38 cellular contexts compared by ENCODE assay signal in the genomic region with DNA sequence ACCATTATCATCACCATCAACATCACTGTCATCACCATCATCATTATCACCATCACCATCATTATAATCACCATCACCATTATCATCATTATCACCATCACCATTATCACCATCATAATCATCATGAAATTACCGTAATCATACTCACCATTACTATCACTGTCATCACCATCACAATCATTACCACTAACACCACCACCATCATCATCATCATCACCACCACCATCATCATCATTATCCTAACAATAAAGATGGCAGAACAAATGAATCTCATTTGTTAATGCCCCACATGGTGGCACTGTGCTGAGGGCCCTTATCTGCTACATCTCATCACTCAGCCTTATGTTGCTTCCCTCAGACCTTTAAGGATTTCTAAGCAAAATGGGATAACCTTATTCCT. TPM values are rescaled to one million over a fixed set of nuclear protein-coding genes. Genes with fewer than 3 reads are reported as not detected.
"Had no signal": no experiment of that assay in that cellular context is flagged by ENCODE, and none has a peak within 500 bp of the region (broad histone marks: within the 10 kb centered on the region; RNA-seq: fewer than 3 reads in every experiment).

No MANE protein-coding gene starts in this region.

- H3K4me1 Mint-ChIP-seq: activated CD4-positive, alpha-beta T cell treated with anti-CD3 and anti-CD28 coated beads, Interleukin-2, amount 10 ng/mL, durations not matched to agents 24 days and 14 days; activated naive CD4-positive, alpha-beta T cell treated with anti-CD3 and anti-CD28 coated beads, Interleukin-2, amount 10 ng/mL, durations not matched to agents 7 days and 5 days; activated naive CD4-positive, alpha-beta T cell treated with anti-CD3 and anti-CD28 coated beads, Interleukin-2, amount 50 U/mL, for 24 hours; activated naive CD8-positive, alpha-beta T cell treated with anti-CD3 and anti-CD28 coated beads, Interleukin-2, amount 50 U/mL, for 24 hours; brain; central memory CD8-positive, alpha-beta T cell had no signal

- H3K4me1 ChIP-seq: ascending aorta had no signal

- H3K36me3 ChIP-seq: ascending aorta, cardiac muscle cell had no signal

- H3K36me3 Mint-ChIP-seq: activated naive CD4-positive, alpha-beta T cell treated with anti-CD3 and anti-CD28 coated beads, Interleukin-2, amount 10 ng/mL, durations not matched to agents 7 days and 5 days; activated naive CD8-positive, alpha-beta T cell treated with anti-CD3 and anti-CD28 coated beads, Interleukin-2, amount 10 ng/mL, durations not matched to agents 7 days and 5 days had no signal

- H3K4me3 ChIP-seq: ascending aorta, cardiac muscle cell had no signal

- ATAC-seq: activated CD8-positive, alpha-beta memory T cell treated with anti-CD3 and anti-CD28 coated beads, Interleukin-2, amount 10 ng/mL, durations not matched to agents 7 days and 5 days; activated CD8-positive, alpha-beta T cell treated with anti-CD3 and anti-CD28 coated beads for 36 hours; activated naive CD8-positive, alpha-beta T cell treated with anti-CD3 and anti-CD28 coated beads, Interleukin-2, amount 50 U/mL, for 24 hours had no signal

- H3K9me3 Mint-ChIP-seq: activated naive CD4-positive, alpha-beta T cell treated with anti-CD3 and anti-CD28 coated beads, Interleukin-2, amount 50 U/mL, for 24 hours had no signal

- H3K27me3 Mint-ChIP-seq: activated B cell treated with CpG ODN at 0.5 μM for 24 hours; activated CD4-positive, alpha-beta memory T cell treated with anti-CD3 and anti-CD28 coated beads for 36 hours; activated CD4-positive, alpha-beta T cell treated with anti-CD3 and anti-CD28 coated beads, Interleukin-2, amount 10 ng/mL, durations not matched to agents 24 days and 14 days; activated CD8-positive, alpha-beta T cell treated with anti-CD3 and anti-CD28 coated beads for 36 hours; activated naive CD4-positive, alpha-beta T cell treated with anti-CD3 and anti-CD28 coated beads, Interleukin-2, amount 50 U/mL, for 24 hours; activated naive CD8-positive, alpha-beta T cell; activated naive CD8-positive, alpha-beta T cell treated with anti-CD3 and anti-CD28 coated beads, Interleukin-2, amount 10 ng/mL, durations not matched to agents 7 days and 5 days; activated T-cell treated with anti-CD3 and anti-CD28 coated beads, Interleukin-2, amount 50 U/mL, for 24 hours; central memory CD8-positive, alpha-beta T cell had no signal

- H3K4me3 Mint-ChIP-seq: activated B cell treated with CpG ODN at 0.5 μM for 24 hours; activated CD4-positive, alpha-beta memory T cell treated with anti-CD3 and anti-CD28 coated beads for 36 hours; activated CD4-positive, alpha-beta T cell treated with anti-CD3 and anti-CD28 coated beads, Interleukin-2, amount 10 ng/mL, durations not matched to agents 24 days and 14 days; activated CD8-positive, alpha-beta memory T cell treated with anti-CD3 and anti-CD28 coated beads, Interleukin-2, amount 10 ng/mL, durations not matched to agents 7 days and 5 days; activated CD8-positive, alpha-beta T cell treated with anti-CD3 and anti-CD28 coated beads for 36 hours; activated naive CD4-positive, alpha-beta T cell treated with anti-CD3 and anti-CD28 coated beads, Interleukin-2, amount 10 ng/mL, durations not matched to agents 7 days and 5 days; activated naive CD4-positive, alpha-beta T cell treated with anti-CD3 and anti-CD28 coated beads, Interleukin-2, amount 50 U/mL, for 24 hours; activated naive CD8-positive, alpha-beta T cell; activated naive CD8-positive, alpha-beta T cell treated with anti-CD3 and anti-CD28 coated beads, Interleukin-2, amount 10 ng/mL, durations not matched to agents 7 days and 5 days; activated naive CD8-positive, alpha-beta T cell treated with anti-CD3 and anti-CD28 coated beads, Interleukin-2, amount 50 U/mL, for 24 hours; activated T-cell treated with anti-CD3 and anti-CD28 coated beads, Interleukin-2, amount 50 U/mL, for 24 hours; brain; central memory CD8-positive, alpha-beta T cell; T-helper 1 cell treated with Interleukin-12 subunit alpha and Interleukin-12 subunit beta and Interleukin-4 antibody, amounts not matched to agents 30 μg/mL and 1 μg/mL, for 36 hours; T-helper 2 cell treated with Interferon-gamma antibody and Interleukin-4, amounts not matched to agents 5 μg/mL and 100 μg/mL, for 36 hours had no signal

- H3K27ac ChIP-seq: ascending aorta, cardiac muscle cell, VCaP had no signal

- DNase-seq: activated B cell treated with CpG ODN at 0.5 μM for 24 hours; activated CD4-positive, alpha-beta memory T cell treated with anti-CD3 and anti-CD28 coated beads for 36 hours; activated CD4-positive, alpha-beta T cell treated with anti-CD3 and anti-CD28 coated beads for 4 hours; activated CD4-positive, alpha-beta T cell treated with anti-CD3 and anti-CD28 coated beads, Interleukin-2, amount 10 ng/mL, durations not matched to agents 24 days and 14 days; activated CD4-positive, alpha-beta T cell treated with anti-CD3 and anti-CD28 coated beads, Interleukin-2, amount 50 U/mL, for 1 hour; activated CD4-positive, alpha-beta T cell treated with anti-CD3 and anti-CD28 coated beads, Interleukin-2, amount 50 U/mL, for 4 hours; activated CD4-positive, CD25-positive, alpha-beta regulatory T cell treated with anti-CD3 and anti-CD28 coated beads, Interleukin-2, amount 50 U/mL, for 72 hours; activated CD8-positive, alpha-beta memory T cell treated with anti-CD3 and anti-CD28 coated beads, Interleukin-2, amount 10 ng/mL, durations not matched to agents 7 days and 5 days; activated CD8-positive, alpha-beta memory T cell treated with anti-CD3 and anti-CD28 coated beads, Interleukin-2, amount 50 U/mL, for 48 hours; activated CD8-positive, alpha-beta T cell treated with anti-CD3 and anti-CD28 coated beads for 36 hours; activated effector memory CD4-positive, alpha-beta T cell treated with Interleukin-2 at 50 U/mL for 16 hours; activated gamma-delta T cell; activated naive CD4-positive, alpha-beta T cell treated with anti-CD3 and anti-CD28 coated beads, Interleukin-2, amount 10 ng/mL, durations not matched to agents 7 days and 5 days; activated naive CD4-positive, alpha-beta T cell treated with Interleukin-2 at 50 U/mL for 16 hours; activated naive CD8-positive, alpha-beta T cell treated with anti-CD3 and anti-CD28 coated beads, Interleukin-2, amount 10 ng/mL, durations not matched to agents 7 days and 5 days; activated naive CD8-positive, alpha-beta T cell treated with anti-CD3 and anti-CD28 coated beads, Interleukin-2, amount 50 U/mL, for 24 hours; activated T-cell treated with anti-CD3 and anti-CD28 coated beads, Interleukin-2, amount 50 U/mL, for 24 hours; activated T-cell treated with anti-CD3 and anti-CD28 coated beads, Interleukin-2, amount 50 U/mL, for 48 hours; amygdala; anterior cingulate cortex; caudate nucleus; cerebellar nuclear complex; T-helper 1 cell; T-helper 2 cell; T-helper 9 cell had no signal

- FAIRE-seq: bronchial epithelial cell, TTC549 had no signal

- H3K27me3 ChIP-seq: ascending aorta, cardiac muscle cell had no signal

- H3K27ac Mint-ChIP-seq: activated B cell treated with CpG ODN at 0.5 μM for 24 hours; activated CD4-positive, alpha-beta memory T cell treated with anti-CD3 and anti-CD28 coated beads for 36 hours; activated CD4-positive, alpha-beta T cell treated with anti-CD3 and anti-CD28 coated beads, Interleukin-2, amount 10 ng/mL, durations not matched to agents 24 days and 14 days; activated CD8-positive, alpha-beta memory T cell treated with anti-CD3 and anti-CD28 coated beads, Interleukin-2, amount 10 ng/mL, durations not matched to agents 7 days and 5 days; activated CD8-positive, alpha-beta T cell treated with anti-CD3 and anti-CD28 coated beads for 36 hours; activated naive CD4-positive, alpha-beta T cell treated with anti-CD3 and anti-CD28 coated beads, Interleukin-2, amount 10 ng/mL, durations not matched to agents 7 days and 5 days; activated naive CD4-positive, alpha-beta T cell treated with anti-CD3 and anti-CD28 coated beads, Interleukin-2, amount 50 U/mL, for 24 hours; activated naive CD8-positive, alpha-beta T cell; activated naive CD8-positive, alpha-beta T cell treated with anti-CD3 and anti-CD28 coated beads, Interleukin-2, amount 10 ng/mL, durations not matched to agents 7 days and 5 days; activated naive CD8-positive, alpha-beta T cell treated with anti-CD3 and anti-CD28 coated beads, Interleukin-2, amount 50 U/mL, for 24 hours; activated T-cell treated with anti-CD3 and anti-CD28 coated beads, Interleukin-2, amount 50 U/mL, for 24 hours; activated T-helper 2 cell treated with anti-CD3 and anti-CD28 coated beads, Interferon-gamma antibody, Interleukin-2, Interleukin-4, amounts not matched to agents 10 μg/mL and 5 μg/mL and 100 μg/mL, durations not matched to agents 14 hours and 24 hours and 36 hours; brain; T-helper 1 cell treated with Interleukin-12 subunit alpha and Interleukin-12 subunit beta and Interleukin-4 antibody, amounts not matched to agents 30 μg/mL and 1 μg/mL, for 36 hours; T-helper 2 cell treated with Interferon-gamma antibody and Interleukin-4, amounts not matched to agents 5 μg/mL and 100 μg/mL, for 36 hours had no signal

RNA-seq across cellular contexts. Expression of gene PLA2G2E, which starts 9.4 kb away (rescaled TPM):
- total RNA-seq: activated B cell treated with CpG ODN at 0.5 μM for 24 hours; activated CD4-positive, alpha-beta memory T cell treated with anti-CD3 and anti-CD28 coated beads for 36 hours; activated CD4-positive, alpha-beta T cell treated with anti-CD3 and anti-CD28 coated beads, Interleukin-2, amount 10 ng/mL, durations not matched to agents 24 days and 14 days; activated CD8-positive, alpha-beta memory T cell treated with anti-CD3 and anti-CD28 coated beads, Interleukin-2, amount 10 ng/mL, durations not matched to agents 7 days and 5 days; activated CD8-positive, alpha-beta T cell treated with anti-CD3 and anti-CD28 coated beads for 36 hours; activated naive CD8-positive, alpha-beta T cell treated with anti-CD3 and anti-CD28 coated beads, Interleukin-2, amount 10 ng/mL, durations not matched to agents 7 days and 5 days; activated T-helper 2 cell treated with anti-CD3 and anti-CD28 coated beads, Interferon-gamma antibody, Interleukin-2, Interleukin-4, amounts not matched to agents 10 μg/mL and 5 μg/mL and 100 μg/mL, durations not matched to agents 14 hours and 24 hours and 36 hours; ascending aorta; bronchial epithelial cell; cardiac muscle cell had no signal
- polyA plus RNA-seq: adipose tissue, cardiac muscle cell had no signal

RNA-seq across cellular contexts. Expression of gene PLA2G2A, which starts 46.6 kb away (rescaled TPM):
- total RNA-seq: activated B cell treated with CpG ODN at 0.5 μM for 24 hours; activated CD4-positive, alpha-beta memory T cell treated with anti-CD3 and anti-CD28 coated beads for 36 hours; activated CD4-positive, alpha-beta T cell treated with anti-CD3 and anti-CD28 coated beads, Interleukin-2, amount 10 ng/mL, durations not matched to agents 24 days and 14 days; activated CD8-positive, alpha-beta memory T cell treated with anti-CD3 and anti-CD28 coated beads, Interleukin-2, amount 10 ng/mL, durations not matched to agents 7 days and 5 days; activated CD8-positive, alpha-beta T cell treated with anti-CD3 and anti-CD28 coated beads for 36 hours; activated naive CD8-positive, alpha-beta T cell treated with anti-CD3 and anti-CD28 coated beads, Interleukin-2, amount 10 ng/mL, durations not matched to agents 7 days and 5 days; activated T-helper 2 cell treated with anti-CD3 and anti-CD28 coated beads, Interferon-gamma antibody, Interleukin-2, Interleukin-4, amounts not matched to agents 10 μg/mL and 5 μg/mL and 100 μg/mL, durations not matched to agents 14 hours and 24 hours and 36 hours; bronchial epithelial cell; cardiac muscle cell had no signal
